ENCODE assay signal across 1 cellular context in genomic region chr1:15172405-15173259, GRCh38.
TF ChIP-seq lines count a peak whose summit lies in the region.

No MANE protein-coding gene starts in this region.

TF ChIP-seq in H1, 55 proteins besides CTCF, POLR2A, EP300 and RAD21:
- TF ChIP-seq RNF2 (IDR thresholded peaks at IDR 0.05; ENCODE audit: borderline replicate concordance, low read depth, low read length, missing control alignments, poor library complexity, severe bottlenecking) (no peak), ATF3 (IDR thresholded peaks at IDR 0.05; ENCODE audit: insufficient read depth, low read depth, low read length) (no peak), E2F6 (IDR thresholded peaks at IDR 0.05) (no peak), CBX8 (IDR thresholded peaks at IDR 0.05; ENCODE audit: borderline replicate concordance, low read depth, low read length) (no peak), TAF1 (IDR thresholded peaks at IDR 0.05; ENCODE audit: low read depth, low read length) (no peak), RBBP5 (IDR thresholded peaks at IDR 0.05; ENCODE audit: borderline replicate concordance, low read depth, low read length) (no peak), SP2 (IDR thresholded peaks at IDR 0.05; ENCODE audit: low read length) (no peak), GTF2F1 (IDR thresholded peaks at IDR 0.05; ENCODE audit: borderline replicate concordance, low read depth, low read length) (no peak), SIX5 (IDR thresholded peaks at IDR 0.05; ENCODE audit: low read depth, low read length) (no peak), NRF1 (IDR thresholded peaks at IDR 0.05; ENCODE audit: low read depth, low read length) (no peak), CHD1 (IDR thresholded peaks at IDR 0.05; ENCODE audit: low read depth, low read length) (no peak), ATF2 (IDR thresholded peaks at IDR 0.05; ENCODE audit: low read length) (no peak), SIRT6 (IDR thresholded peaks at IDR 0.05; ENCODE audit: low read length) (no peak), SUZ12 (IDR thresholded peaks at IDR 0.05; ENCODE audit: low read length) (no peak), CEBPB (IDR thresholded peaks at IDR 0.05; ENCODE audit: low read depth, low read length) (no peak), TBP (IDR thresholded peaks at IDR 0.05; ENCODE audit: low read depth, low read length) (no peak), JUND (IDR thresholded peaks at IDR 0.05; ENCODE audit: low read length) (no peak), KDM5A (IDR thresholded peaks at IDR 0.05; ENCODE audit: low read length) (no peak), BCL11A (IDR thresholded peaks at IDR 0.05; ENCODE audit: low read depth in 2 of 2, low read length in 2 of 2) (no peak), TEAD4 (IDR thresholded peaks at IDR 0.05; ENCODE audit: low read depth, low read length) (no peak)
